ENCODE assay signal across 1 cellular context in genomic region chr1:12615166-12615915, GRCh38.
TF ChIP-seq lines count a peak whose summit lies in the region.

No MANE protein-coding gene starts in this region.

TF ChIP-seq in IMR-90, 13 proteins besides CTCF, POLR2A, EP300 and RAD21 (continued from another document):
- TF ChIP-seq MXI1 (IDR thresholded peaks at IDR 0.05; ENCODE audit: borderline replicate concordance, low read depth, low read length) (no peak), NFE2L2 (IDR thresholded peaks at IDR 0.05; ENCODE audit: low read depth, low read length) (no peak), BHLHE40 (IDR thresholded peaks at IDR 0.05; ENCODE audit: low read depth, low read length) (no peak), USF2 (IDR thresholded peaks at IDR 0.05; ENCODE audit: low read depth, low read length) (no peak), CHD1 (IDR thresholded peaks at IDR 0.05; ENCODE audit: low read depth, low read length) (no peak), RCOR1 (IDR thresholded peaks at IDR 0.05; ENCODE audit: insufficient replicate concordance, low read length) (no peak), ELK1 (IDR thresholded peaks at IDR 0.05; ENCODE audit: borderline replicate concordance, low read depth, low read length) (no peak), CEBPB (IDR thresholded peaks at IDR 0.05; ENCODE audit: low read depth, low read length) (no peak), RFX5 (IDR thresholded peaks at IDR 0.05; ENCODE audit: low read depth, low read length) (no peak), SMC3 (IDR thresholded peaks at IDR 0.05; ENCODE audit: low read depth, low read length) (no peak)
